ENCODE assay signal across 12 cellular contexts in the genomic region with DNA sequence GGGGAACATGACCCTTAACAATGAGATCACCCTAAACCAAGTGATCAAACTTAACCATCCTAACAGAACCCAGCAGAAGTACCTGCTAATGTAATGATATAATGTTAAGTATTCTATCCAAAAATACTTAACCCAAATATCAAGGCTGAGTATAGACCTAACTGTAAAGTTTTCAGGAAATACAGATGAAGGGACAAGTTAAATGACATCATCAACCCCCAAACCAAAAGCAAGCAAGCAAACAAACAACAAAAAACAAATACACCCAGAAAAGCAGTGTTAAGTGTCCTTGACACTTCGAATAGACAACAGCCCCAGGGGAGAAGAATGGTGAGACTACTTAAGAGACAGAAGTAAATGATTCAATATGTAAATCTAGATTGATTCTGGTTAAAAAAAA. TPM values are rescaled to one million over a fixed set of nuclear protein-coding genes. Genes with fewer than 3 reads are reported as not detected.
DNase-seq lines count a peak whose midpoint lies in the region; ATAC-seq, FAIRE-seq and TF ChIP-seq lines count a peak whose summit lies in the region.
"Had no signal": no experiment of that assay in that cellular context is flagged by ENCODE, and none has a peak within 500 bp of the region (broad histone marks: within the 10 kb centered on the region; RNA-seq: fewer than 3 reads in every experiment).

No MANE protein-coding gene starts in this region.

- no peak for ATAC-seq in activated CD8-positive, alpha-beta T cell treated with anti-CD3 and anti-CD28 coated beads for 36 hours
- no peak for ATAC-seq in GM19324 (IDR thresholded peaks at IDR 0.05; ENCODE audit: low FRiP score, unreplicated experiment)

- no peak for TF ChIP-seq CTCF in BE2C (IDR thresholded peaks at IDR 0.05; ENCODE audit: low read depth, low read length)
- TF ChIP-seq CTCF in activated CD8-positive, alpha-beta T cell treated with anti-CD3 and anti-CD28 coated beads for 36 hours (IDR thresholded peaks at IDR 0.05), result no peak

- H3K4me1 ChIP-seq in BE2C, result no peaks in the 10 kb centered on the region
- peaks cover 21% of the 10 kb centered on the region for H3K4me1 ChIP-seq in HAP-1

- no peak for DNase-seq in BE2C
- DNase-seq in HAP-1 (ENCODE audit: low spot score in 2 of 2), result no peak
- no peak for DNase-seq in activated CD8-positive, alpha-beta T cell treated with anti-CD3 and anti-CD28 coated beads for 36 hours
- no peak for DNase-seq in immature natural killer cell
- no peak for DNase-seq in RCC 7860 (ENCODE audit: low spot score)
- DNase-seq in AG20443 (ENCODE audit: low spot score), result no peak
- no peak for DNase-seq in activated effector memory CD4-positive, alpha-beta T cell treated with Interleukin-2 at 50 U/mL for 16 hours
- DNase-seq: DMS 273 treated with DMSO at 0.1 percent for 48 hours, hippocampal formation, SHP77 treated with DMSO at 0.1 percent for 48 hours had no signal

- H3K27ac Mint-ChIP-seq in activated CD8-positive, alpha-beta T cell treated with anti-CD3 and anti-CD28 coated beads for 36 hours, result peak overlapping the region; percentile 47
- peak overlapping the region in 4 of 6 donors; percentile 2 to 38 (median 14) for H3K27ac Mint-ChIP-seq in immature natural killer cell

- H3K4me1 Mint-ChIP-seq in activated CD8-positive, alpha-beta T cell treated with anti-CD3 and anti-CD28 coated beads for 36 hours (ENCODE audit: low read depth), result peaks cover 55% of the 10 kb centered on the region
- H3K4me1 Mint-ChIP-seq in immature natural killer cell, result peaks cover 55 to 76% of the 10 kb centered on the region in 2 donors

- peak overlapping the region; percentile 28 for H3K4me3 ChIP-seq in BE2C (ENCODE audit: low read depth, low read length)
- peak overlapping the region; percentile 81 for H3K4me3 ChIP-seq in HAP-1
- H3K4me3 ChIP-seq: vagina had no signal

- H3K9me3 Mint-ChIP-seq in activated CD8-positive, alpha-beta T cell treated with anti-CD3 and anti-CD28 coated beads for 36 hours, result no peaks in the 10 kb centered on the region
- H3K9me3 Mint-ChIP-seq in immature natural killer cell, result no peaks in the 10 kb centered on the region

- H3K27me3 Mint-ChIP-seq in activated CD8-positive, alpha-beta T cell treated with anti-CD3 and anti-CD28 coated beads for 36 hours, result no peaks in the 10 kb centered on the region
- peaks cover 0 to 6% (median 4%) of the 10 kb centered on the region in 3 donors for H3K27me3 Mint-ChIP-seq in immature natural killer cell (ENCODE audit: low read depth in 3 of 3)

- no peaks in the 10 kb centered on the region for H3K27me3 ChIP-seq in BE2C
- H3K27me3 ChIP-seq in HAP-1 (ENCODE audit: low read depth), result no peaks in the 10 kb centered on the region
- H3K27me3 ChIP-seq: vagina had no signal

- no peak for FAIRE-seq in RCC 7860 (lab: Jason Lieb, UNC)

- POLR2A ChIA-PET in activated CD8-positive, alpha-beta T cell treated with anti-CD3 and anti-CD28 coated beads for 36 hours (lab: Charles Lee), result no interaction called here

- no peaks in the 10 kb centered on the region; the same call in 1 of the 2 replicates for H3K36me3 ChIP-seq in BE2C
- H3K36me3 ChIP-seq in HAP-1 (replicated peaks), result peaks cover 12% of the 10 kb centered on the region
- H3K36me3 ChIP-seq: vagina had no signal

- H3K36me3 Mint-ChIP-seq in activated CD8-positive, alpha-beta T cell treated with anti-CD3 and anti-CD28 coated beads for 36 hours (ENCODE audit: low read depth), result peaks cover 52% of the 10 kb centered on the region
- H3K36me3 Mint-ChIP-seq in immature natural killer cell, result peaks cover 0 to 3% (median 0%) of the 10 kb centered on the region in 3 donors

- H3K9me3 ChIP-seq in BE2C (no peaks in the 10 kb centered on the region), HAP-1 (no peaks in the 10 kb centered on the region)
- H3K9me3 ChIP-seq: vagina had no signal

- H3K4me3 Mint-ChIP-seq in activated CD8-positive, alpha-beta T cell treated with anti-CD3 and anti-CD28 coated beads for 36 hours, result peak overlapping the region; percentile 99
- peak overlapping the region; percentile 20 to 100 (median 68) for H3K4me3 Mint-ChIP-seq in immature natural killer cell

- CTCF ChIA-PET in activated CD8-positive, alpha-beta T cell treated with anti-CD3 and anti-CD28 coated beads for 36 hours (lab: Charles Lee), result no interaction called here

- in situ Hi-C loops in HAP-1 (cut with MboI; ENCODE audit: low sequenced_read_pairs), result loop anchor here (25.0 kb wide), 1 partner anchor 529 kb away; no protein-coding TSS in a partner anchor

- intact Hi-C loops in activated CD8-positive, alpha-beta T cell treated with anti-CD3 and anti-CD28 coated beads for 36 hours (cut with micrococcal nuclease), result no loop called here

RNA-seq across cellular contexts. Expression of a gene that starts 2.7 kb away (rescaled TPM):
- polyA plus RNA-seq in BE2C (2012; ENCODE audit: insufficient read depth, insufficient read length, low read depth), result 18.9 TPM
- total RNA-seq in activated CD8-positive, alpha-beta T cell treated with anti-CD3 and anti-CD28 coated beads for 36 hours, result 10 to 100 TPM; 34.9 to 40.6 TPM
- 10 to 100 TPM in 1 of 3 donors, 1 to 10 TPM in 2; 9.2 to 10.3 (median 9.6) TPM for polyA plus RNA-seq in immature natural killer cell
